ENCODE assay signal across 19 cellular contexts in genomic region chr12:131087302-131087818, GRCh38.
DNase-seq lines count a peak whose midpoint lies in the region; ATAC-seq and TF ChIP-seq lines count a peak whose summit lies in the region.
"Had no signal": no experiment of that assay in that cellular context is flagged by ENCODE, and none has a peak within 500 bp of the region (broad histone marks: within the 10 kb centered on the region; RNA-seq: fewer than 3 reads in every experiment).

No MANE protein-coding gene starts in this region.

- no peak overlapping the region for H3K4me3 Mint-ChIP-seq in activated CD4-positive, alpha-beta T cell treated with anti-CD3 and anti-CD28 coated beads, Interleukin-2, amount 10 ng/mL, durations not matched to agents 7 days and 5 days
- H3K4me3 Mint-ChIP-seq: CD8-positive, alpha-beta T cell had no signal

- no peak overlapping the region for H3K27ac ChIP-seq in right cardiac atrium (ENCODE audit: low read length)
- H3K27ac ChIP-seq in coronary artery: no peak overlapping the region
- H3K27ac ChIP-seq in osteoblast (ENCODE audit: low read depth, low read length): no peak overlapping the region
- H3K27ac ChIP-seq in uterus: no peak overlapping the region
- H3K27ac ChIP-seq: prostate gland had no signal

- H3K4me3 ChIP-seq in right cardiac atrium (ENCODE audit: low read length) (no peak overlapping the region), coronary artery (no peak overlapping the region), osteoblast (ENCODE audit: insufficient read depth, low read length) (no peak overlapping the region), uterus (no peak overlapping the region)
- H3K4me3 ChIP-seq: prostate gland had no signal

- H3K4me1 ChIP-seq in right cardiac atrium (ENCODE audit: control insufficient read depth, insufficient read depth, low read length) (no peaks in the 10 kb centered on the region), osteoblast (ENCODE audit: insufficient read depth, low read length) (no peaks in the 10 kb centered on the region), uterus (no peaks in the 10 kb centered on the region)
- H3K4me1 ChIP-seq: prostate gland had no signal

- no peak for TF ChIP-seq POLR2A in uterus (IDR thresholded peaks at IDR 0.05)

- no peaks in the 10 kb centered on the region for H3K9me3 Mint-ChIP-seq in activated CD4-positive, alpha-beta T cell treated with anti-CD3 and anti-CD28 coated beads, Interleukin-2, amount 10 ng/mL, durations not matched to agents 7 days and 5 days
- H3K9me3 Mint-ChIP-seq: CD8-positive, alpha-beta T cell had no signal

- H3K4me2 ChIP-seq in osteoblast (ENCODE audit: insufficient read depth, low read length): no peak overlapping the region

- H3K27me3 Mint-ChIP-seq in activated CD4-positive, alpha-beta T cell treated with anti-CD3 and anti-CD28 coated beads, Interleukin-2, amount 10 ng/mL, durations not matched to agents 7 days and 5 days: no peaks in the 10 kb centered on the region

- POLR2A ChIA-PET in activated CD4-positive, alpha-beta T cell treated with anti-CD3 and anti-CD28 coated beads, Interleukin-2, amount 10 ng/mL, durations not matched to agents 7 days and 5 days (lab: Charles Lee): no interaction called here

- H3K79me2 ChIP-seq in osteoblast (ENCODE audit: insufficient read depth, low read length): no peaks in the 10 kb centered on the region

- intact Hi-C loops in right cardiac atrium (cut with DNase I) (no loop called here), left ventricle myocardium superior (cut with micrococcal nuclease) (no loop called here), uterus (cut with DNase I; ENCODE audit: low total_unique reads) (no loop called here)

- H4K20me1 ChIP-seq in osteoblast (ENCODE audit: insufficient read depth, low read length): no peaks in the 10 kb centered on the region

- peaks cover 8% of the 10 kb centered on the region for H3K4me1 Mint-ChIP-seq in activated CD4-positive, alpha-beta T cell treated with anti-CD3 and anti-CD28 coated beads, Interleukin-2, amount 10 ng/mL, durations not matched to agents 7 days and 5 days

- no peak overlapping the region for H2AFZ ChIP-seq in osteoblast (ENCODE audit: low read length)

- 92% methylated on average over 24 of the region's 24 CpGs for WGBS in right cardiac atrium

- H3K9me3 ChIP-seq in right cardiac atrium (ENCODE audit: control insufficient read depth, low read length) (no peaks in the 10 kb centered on the region), osteoblast (ENCODE audit: low read depth, low read length) (no peaks in the 10 kb centered on the region), uterus (no peaks in the 10 kb centered on the region)
- H3K9me3 ChIP-seq: prostate gland had no signal

- TF ChIP-seq CTCF in coronary artery (IDR thresholded peaks at IDR 0.05) (no peak), osteoblast (IDR thresholded peaks at IDR 0.05; ENCODE audit: extremely low read depth, low read depth, low read length) (no peak), uterus (IDR thresholded peaks at IDR 0.05) (no peak)

- CTCF ChIA-PET in activated CD4-positive, alpha-beta T cell treated with anti-CD3 and anti-CD28 coated beads, Interleukin-2, amount 10 ng/mL, durations not matched to agents 7 days and 5 days (lab: Charles Lee): no interaction called here

- ATAC-seq in right cardiac atrium (no peak), left ventricle myocardium superior (no peak), GM21529 (IDR thresholded peaks at IDR 0.05; ENCODE audit: unreplicated experiment) (no peak)
- ATAC-seq: CD8-positive, alpha-beta T cell had no signal

- in situ Hi-C loops in KBM-7 (cut with MboI; ENCODE audit: low pct_unique_long_range_greater_than_20kb, low sequenced_read_pairs): no loop called here

- H3K27me3 ChIP-seq in right cardiac atrium (ENCODE audit: control insufficient read depth, insufficient read depth) (no peaks in the 10 kb centered on the region), osteoblast (ENCODE audit: insufficient read depth, low read length) (no peaks in the 10 kb centered on the region), uterus (no peaks in the 10 kb centered on the region)

- no peaks in the 10 kb centered on the region for H3K36me3 Mint-ChIP-seq in activated CD4-positive, alpha-beta T cell treated with anti-CD3 and anti-CD28 coated beads, Interleukin-2, amount 10 ng/mL, durations not matched to agents 7 days and 5 days (ENCODE audit: low read depth)
- H3K36me3 Mint-ChIP-seq: CD8-positive, alpha-beta T cell had no signal

- no peaks in the 10 kb centered on the region for H3K36me3 ChIP-seq in osteoblast (ENCODE audit: insufficient read depth, low read length)
- H3K36me3 ChIP-seq in uterus: no peaks in the 10 kb centered on the region
- H3K36me3 ChIP-seq: prostate gland had no signal

- H3K27ac Mint-ChIP-seq in activated CD4-positive, alpha-beta T cell treated with anti-CD3 and anti-CD28 coated beads, Interleukin-2, amount 10 ng/mL, durations not matched to agents 7 days and 5 days: no peak overlapping the region
- H3K27ac Mint-ChIP-seq: CD8-positive, alpha-beta T cell had no signal

- DNase-seq in right cardiac atrium: peak; percentile 7 to 41 (median 30)
- no peak for DNase-seq in left ventricle myocardium superior
- DNase-seq in coronary artery (ENCODE audit: low spot score): peak; percentile 47
- DNase-seq in osteoblast (ENCODE audit: insufficient read length, low spot score, missing footprints): peak; percentile 62
- peak; percentile 10 for DNase-seq in uterus
- no peak for DNase-seq in activated CD4-positive, alpha-beta T cell treated with anti-CD3 and anti-CD28 coated beads, Interleukin-2, amount 10 ng/mL, durations not matched to agents 7 days and 5 days
- no peak for DNase-seq in KBM-7
- DNase-seq: activated CD4-positive, alpha-beta T cell treated with anti-CD3 and anti-CD28 coated beads for 4 hours; activated naive CD4-positive, alpha-beta T cell treated with anti-CD3 and anti-CD28 coated beads, Interleukin-2, amount 50 U/mL, for 16 hours; cerebellar nuclear complex; DMS79; mammary epithelial cell; NCI-H1092; NCI-H2107; NCI-H510A; SW 1271 had no signal

Comparison
In these comparisons a context has a peak if more than half of its experiments do, and no peak if none do; other contexts are left out.
1. DNase-seq: peak in right cardiac atrium (3 of 3), coronary artery (single experiment), osteoblast (single experiment) and uterus (2 of 2); none in left ventricle myocardium superior (single experiment), activated CD4-positive, alpha-beta T cell treated with anti-CD3 and anti-CD28 coated beads, Interleukin-2, amount 10 ng/mL, durations not matched to agents 7 days and 5 days (single experiment) and KBM-7 (single experiment).